Comparison of ENCODE assay signal across 2 cellular contexts in genomic region chr21:44085491-44086321, GRCh38.
TF ChIP-seq lines count a peak whose summit lies in the region.

No MANE protein-coding gene starts in this region.

TF ChIP-seq in IMR-90, 13 proteins besides CTCF, POLR2A, EP300 and RAD21 (continued from another document):
- TF ChIP-seq ELK1 (IDR thresholded peaks at IDR 0.05; ENCODE audit: borderline replicate concordance, low read depth, low read length): no peak

TF ChIP-seq in GM23338, 12 proteins besides CTCF, POLR2A, EP300 and RAD21:
- TF ChIP-seq ZNF462 (CRISPR knock-in tag; IDR thresholded peaks at IDR 0.05) (no peak), POLR2AphosphoS5 (IDR thresholded peaks at IDR 0.05; ENCODE audit: low read depth) (no peak), JUNB (IDR thresholded peaks at IDR 0.05; ENCODE audit: unreplicated experiment) (no peak), EZH2phosphoT487 (IDR thresholded peaks at IDR 0.05; ENCODE audit: unreplicated experiment) (no peak), CREB1 (CRISPR knock-in tag; IDR thresholded peaks at IDR 0.05; ENCODE audit: low read depth) (no peak), ZNF331 (CRISPR knock-in tag; IDR thresholded peaks at IDR 0.05; ENCODE audit: low read depth) (no peak), REST (IDR thresholded peaks at IDR 0.05; ENCODE audit: unreplicated experiment) (no peak), NANOG (IDR thresholded peaks at IDR 0.05; ENCODE audit: borderline replicate concordance) (no peak), STAT1 (IDR thresholded peaks at IDR 0.05; ENCODE audit: unreplicated experiment) (no peak), EZH2 (IDR thresholded peaks at IDR 0.05; ENCODE audit: low read depth, unreplicated experiment) (no peak), ETS1 (IDR thresholded peaks at IDR 0.05) (no peak), ZNF114 (CRISPR knock-in tag; IDR thresholded peaks at IDR 0.05) (no peak)
